In the genomic region with DNA sequence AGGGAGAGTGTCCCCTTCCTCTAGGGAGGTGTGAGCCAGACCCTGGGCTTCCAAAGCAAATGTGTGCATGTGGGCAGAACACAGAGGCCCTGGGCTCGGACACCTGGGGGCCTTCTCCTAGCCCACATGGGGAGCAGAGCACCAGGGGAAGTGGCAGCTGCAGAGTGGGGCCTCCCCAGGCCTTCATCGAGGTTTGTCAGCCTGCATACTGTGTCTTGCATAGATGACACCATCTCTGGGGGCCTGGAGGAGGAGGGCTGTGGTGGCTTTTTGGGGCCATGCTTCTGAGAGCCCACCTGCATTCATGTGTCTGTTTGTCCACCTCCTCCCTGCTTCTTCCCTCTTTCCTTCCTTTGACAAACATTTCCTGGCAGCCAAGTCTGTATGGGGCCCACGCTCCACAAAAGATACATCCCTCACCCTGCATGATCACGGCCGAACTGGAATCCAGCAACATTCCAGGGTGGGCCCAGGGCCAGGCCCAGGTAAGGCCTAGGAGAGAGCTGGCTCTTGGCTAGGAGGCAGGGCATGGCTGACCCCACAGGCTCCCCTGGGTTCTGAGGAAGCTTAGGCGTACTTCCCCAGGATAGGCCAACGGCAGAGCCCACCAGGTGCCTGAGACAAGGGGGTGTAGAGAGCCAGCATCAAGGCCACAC, we compare ENCODE assay signal across 10 cellular contexts.
DNase-seq lines count a peak whose midpoint lies in the region; ATAC-seq and TF ChIP-seq lines count a peak whose summit lies in the region.
"Had no signal": no experiment of that assay in that cellular context is flagged by ENCODE, and none has a peak within 500 bp of the region (broad histone marks: within the 10 kb centered on the region; RNA-seq: fewer than 3 reads in every experiment).

No MANE protein-coding gene starts in this region.

- H3K9me3 Mint-ChIP-seq in activated naive CD4-positive, alpha-beta T cell treated with anti-CD3 and anti-CD28 coated beads, Interleukin-2, amount 50 U/mL, for 24 hours, result no peaks in the 10 kb centered on the region
- no peaks in the 10 kb centered on the region for H3K9me3 Mint-ChIP-seq in central memory CD8-positive, alpha-beta T cell
- H3K9me3 Mint-ChIP-seq in naive thymus-derived CD8-positive, alpha-beta T cell, result no peaks in the 10 kb centered on the region

- H3K36me3 ChIP-seq in upper lobe of left lung (peaks cover 0 to 7% (median 5%) of the 10 kb centered on the region in 4 donors), WERI-Rb-1 (no peaks in the 10 kb centered on the region)

- no peaks in the 10 kb centered on the region for H3K9me3 ChIP-seq in upper lobe of left lung
- H3K9me3 ChIP-seq in WERI-Rb-1 (ENCODE audit: severe bottlenecking), result no peaks in the 10 kb centered on the region
- H3K9me3 ChIP-seq: BE2C had no signal

- DNase-seq in activated naive CD4-positive, alpha-beta T cell treated with anti-CD3 and anti-CD28 coated beads, Interleukin-2, amount 50 U/mL, for 16 hours, result no peak
- no peak for DNase-seq in central memory CD8-positive, alpha-beta T cell (ENCODE audit: low spot score in 2 of 2)
- DNase-seq in naive thymus-derived CD8-positive, alpha-beta T cell, result no peak
- DNase-seq in upper lobe of left lung, result no peak
- DNase-seq in WERI-Rb-1, result no peak
- no peak for DNase-seq in NCI-H146 (lab: John Stamatoyannopoulos, UW)
- DNase-seq: NCI-H2227 treated with DMSO at 0.1 percent for 48 hours had no signal

- no peak for TF ChIP-seq POLR2A in upper lobe of left lung (IDR thresholded peaks at IDR 0.05)

- H3K27me3 ChIP-seq in upper lobe of left lung (no peaks in the 10 kb centered on the region), WERI-Rb-1 (ENCODE audit: insufficient read depth, low read depth, severe bottlenecking) (no peaks in the 10 kb centered on the region)
- H3K27me3 ChIP-seq: BE2C had no signal

- WGBS in upper lobe of left lung, 2 donors, result 31 to 54% methylated on average over 5 to 7 of the region's 7 CpGs

- TF ChIP-seq CTCF in upper lobe of left lung (IDR thresholded peaks at IDR 0.05) (no peak), WERI-Rb-1 (IDR thresholded peaks at IDR 0.05; ENCODE audit: low read depth, low read length) (no peak)

- POLR2A ChIA-PET in naive thymus-derived CD8-positive, alpha-beta T cell (lab: Charles Lee), result interaction anchor here (1.7 to 3.4 kb wide), 2 partner anchors 9 to 11 kb away, joined by 9 to 13 read pairs; no protein-coding TSS in a partner anchor

- peak overlapping the region; percentile 44 for H3K4me3 Mint-ChIP-seq in activated naive CD4-positive, alpha-beta T cell treated with anti-CD3 and anti-CD28 coated beads, Interleukin-2, amount 50 U/mL, for 24 hours
- H3K4me3 Mint-ChIP-seq in central memory CD8-positive, alpha-beta T cell, result peak overlapping the region; percentile 11
- H3K4me3 Mint-ChIP-seq in naive thymus-derived CD8-positive, alpha-beta T cell, result peak overlapping the region in 6 of 10 donors; percentile 9 to 80 (median 58)

- H3K4me1 ChIP-seq in upper lobe of left lung, result peaks cover 92 to 99% (median 94%) of the 10 kb centered on the region in 4 donors

- no peaks in the 10 kb centered on the region for H3K27me3 Mint-ChIP-seq in activated naive CD4-positive, alpha-beta T cell treated with anti-CD3 and anti-CD28 coated beads, Interleukin-2, amount 50 U/mL, for 24 hours
- no peaks in the 10 kb centered on the region for H3K27me3 Mint-ChIP-seq in central memory CD8-positive, alpha-beta T cell
- no peaks in the 10 kb centered on the region for H3K27me3 Mint-ChIP-seq in naive thymus-derived CD8-positive, alpha-beta T cell

- H3K4me3 ChIP-seq in upper lobe of left lung, result no peak overlapping the region
- no peak overlapping the region for H3K4me3 ChIP-seq in WERI-Rb-1 (ENCODE audit: low read depth, low read length)

- H3K4me1 Mint-ChIP-seq in activated naive CD4-positive, alpha-beta T cell treated with anti-CD3 and anti-CD28 coated beads, Interleukin-2, amount 50 U/mL, for 24 hours, result peaks cover 73% of the 10 kb centered on the region
- H3K4me1 Mint-ChIP-seq in central memory CD8-positive, alpha-beta T cell, result peaks cover 40% of the 10 kb centered on the region
- H3K4me1 Mint-ChIP-seq in naive thymus-derived CD8-positive, alpha-beta T cell, result peaks cover 40 to 84% (median 82%) of the 10 kb centered on the region in 4 donors

- peak overlapping the region; percentile 30 for H3K27ac Mint-ChIP-seq in activated naive CD4-positive, alpha-beta T cell treated with anti-CD3 and anti-CD28 coated beads, Interleukin-2, amount 50 U/mL, for 24 hours
- H3K27ac Mint-ChIP-seq in central memory CD8-positive, alpha-beta T cell (ENCODE audit: low read depth), result peak overlapping the region; percentile 38
- H3K27ac Mint-ChIP-seq in naive thymus-derived CD8-positive, alpha-beta T cell, result peak overlapping the region; percentile 55 to 93 (median 86)

- TF ChIP-seq EP300 in upper lobe of left lung (IDR thresholded peaks at IDR 0.05), result no peak

- no peak for ATAC-seq in central memory CD8-positive, alpha-beta T cell (replicated peaks; ENCODE audit: extremely low read depth, poor library complexity, severe bottlenecking)
- ATAC-seq in naive thymus-derived CD8-positive, alpha-beta T cell, result peak in 1 of 2 donors; percentile 22
- ATAC-seq in upper lobe of left lung (ENCODE audit: low FRiP score in 2 of 2) (no peak), GM18858 (IDR thresholded peaks at IDR 0.05; ENCODE audit: unreplicated experiment) (no peak)

- H3K27ac ChIP-seq in upper lobe of left lung (peak overlapping the region; percentile 92 to 96 (median 94)), WERI-Rb-1 (no peak overlapping the region; the same call in 1 of the 2 replicates)

- H3K36me3 Mint-ChIP-seq in activated naive CD4-positive, alpha-beta T cell treated with anti-CD3 and anti-CD28 coated beads, Interleukin-2, amount 50 U/mL, for 24 hours, result no peaks in the 10 kb centered on the region
- no peaks in the 10 kb centered on the region for H3K36me3 Mint-ChIP-seq in central memory CD8-positive, alpha-beta T cell (ENCODE audit: insufficient read depth)
- H3K36me3 Mint-ChIP-seq in naive thymus-derived CD8-positive, alpha-beta T cell, result no peaks in the 10 kb centered on the region

Comparison
In these comparisons a context has a peak if more than half of its experiments do, and no peak if none do; other contexts are left out.
1. H3K27ac Mint-ChIP-seq: peak in every context shown above with its lines; median percentile 86 in naive thymus-derived CD8-positive, alpha-beta T cell; 38 in central memory CD8-positive, alpha-beta T cell; 30 in activated naive CD4-positive, alpha-beta T cell treated with anti-CD3 and anti-CD28 coated beads, Interleukin-2, amount 50 U/mL, for 24 hours.